Comparison of ENCODE assay signal across 15 cellular contexts in genomic region chr4:2847297-2847871, GRCh38. TPM values are rescaled to one million over a fixed set of nuclear protein-coding genes. Genes with fewer than 3 reads are reported as not detected.
DNase-seq lines count a peak whose midpoint lies in the region; ATAC-seq and TF ChIP-seq lines count a peak whose summit lies in the region.
"Had no signal": no experiment of that assay in that cellular context is flagged by ENCODE, and none has a peak within 500 bp of the region (broad histone marks: within the 10 kb centered on the region; RNA-seq: fewer than 3 reads in every experiment).

No MANE protein-coding gene starts in this region.

- no peaks in the 10 kb centered on the region for H3K27me3 ChIP-seq in spleen (replicated peaks in 1 of 7)
- H3K27me3 ChIP-seq: adrenal gland, colonic mucosa had no signal

- peak overlapping the region; percentile 68 for H3K27ac Mint-ChIP-seq in activated CD4-positive, alpha-beta T cell treated with anti-CD3 and anti-CD28 coated beads for 36 hours
- H3K27ac Mint-ChIP-seq in effector memory CD8-positive, alpha-beta T cell, result peak overlapping the region; percentile 66 to 75
- no peak overlapping the region for H3K27ac Mint-ChIP-seq in activated CD4-positive, alpha-beta T cell treated with anti-CD3 and anti-CD28 coated beads, Interleukin-2, amount 10 ng/mL, durations not matched to agents 7 days and 5 days

- H3K9me3 Mint-ChIP-seq in activated CD4-positive, alpha-beta T cell treated with anti-CD3 and anti-CD28 coated beads for 36 hours (ENCODE audit: low read depth), result no peaks in the 10 kb centered on the region
- no peaks in the 10 kb centered on the region for H3K9me3 Mint-ChIP-seq in effector memory CD8-positive, alpha-beta T cell
- no peaks in the 10 kb centered on the region for H3K9me3 Mint-ChIP-seq in activated CD4-positive, alpha-beta T cell treated with anti-CD3 and anti-CD28 coated beads, Interleukin-2, amount 10 ng/mL, durations not matched to agents 7 days and 5 days

- H3K4me1 ChIP-seq in HEK293 (ENCODE audit: control insufficient read depth, insufficient read depth, low read length), result no peaks in the 10 kb centered on the region
- H3K4me1 ChIP-seq in spleen, result peaks cover 62 to 92% (median 84%) of the 10 kb centered on the region in 6 donors

- H3K27ac ChIP-seq in HEK293 (ENCODE audit: extremely low read depth, low read depth, low read length) (no peak overlapping the region), spleen (peak overlapping the region in 6 of 8 donors; percentile 4 to 76 (median 48))
- H3K27ac ChIP-seq: A549, colonic mucosa had no signal

- DNase-seq in activated CD4-positive, alpha-beta T cell treated with anti-CD3 and anti-CD28 coated beads for 36 hours, result no peak
- no peak for DNase-seq in activated CD4-positive, alpha-beta T cell treated with anti-CD3 and anti-CD28 coated beads, Interleukin-2, amount 50 U/mL, for 1 hour
- no peak for DNase-seq in effector memory CD8-positive, alpha-beta T cell
- DNase-seq in spleen, result peak; percentile 59
- no peak for DNase-seq in effector CD4-positive, alpha-beta T cell
- DNase-seq in amygdala (lab: John Stamatoyannopoulos, UW), result no peak
- DNase-seq in activated CD4-positive, alpha-beta T cell treated with anti-CD3 and anti-CD28 coated beads, Interleukin-2, amount 10 ng/mL, durations not matched to agents 7 days and 5 days, result no peak
- DNase-seq: colonic mucosa; NCI-H2029 treated with DMSO at 0.1 percent for 48 hours; SIG-M5; stimulated activated CD4-positive, alpha-beta T cell treated with anti-CD3 and anti-CD28 coated beads, Interleukin-2, amount 100 ng/mL, for 48 hours had no signal

- TF ChIP-seq CTCF in HEK293 (tag by site-specific recombination; IDR thresholded peaks at IDR 0.05), result no peak
- no peak for TF ChIP-seq CTCF in spleen (IDR thresholded peaks at IDR 0.05 in 8 of 11, conservative IDR thresholded peaks at IDR 0.05 in 3 of 11)

- CTCF ChIA-PET in activated CD4-positive, alpha-beta T cell treated with anti-CD3 and anti-CD28 coated beads for 36 hours (lab: Charles Lee), result interaction anchor here (0.6 kb wide), 1 partner anchor 41 kb away, joined by 3 read pairs; no protein-coding TSS in a partner anchor
- CTCF ChIA-PET in HEK293 (lab: Yijun Ruan, JAX), result interaction anchor here (0.6 kb wide), 1 partner anchor 130 kb away, joined by 3 read pairs; no protein-coding TSS in a partner anchor
- CTCF ChIA-PET in activated CD4-positive, alpha-beta T cell treated with anti-CD3 and anti-CD28 coated beads, Interleukin-2, amount 10 ng/mL, durations not matched to agents 7 days and 5 days (lab: Charles Lee), result interaction anchor here (0.7 kb wide), 1 partner anchor 16 kb away, joined by 3 read pairs; no protein-coding TSS in a partner anchor

- TF ChIP-seq POLR2A in spleen (IDR thresholded peaks at IDR 0.05), result no peak

- H3K4me3 ChIP-seq in HEK293 (ENCODE audit: low read depth, low read length), result no peak overlapping the region
- peak overlapping the region in 1 of 8 donors; percentile 29 for H3K4me3 ChIP-seq in spleen
- H3K4me3 ChIP-seq: A549, adrenal gland, colonic mucosa had no signal

- intact Hi-C loops in activated CD4-positive, alpha-beta T cell treated with anti-CD3 and anti-CD28 coated beads for 36 hours (cut with DNase I, micrococcal nuclease), result loop anchor here in 1 of 2 experiments (5.0 kb wide), 2 partner anchors 90 to 115 kb away; partner anchors contain the start of genes GRK4 and NOP14
- intact Hi-C loops in spleen (cut with DNase I; ENCODE audit: low total_unique reads), result no loop called here

- no peaks in the 10 kb centered on the region for H3K9me3 ChIP-seq in HEK293 (ENCODE audit: control insufficient read depth, insufficient read depth, low read depth, low read length)
- no peaks in the 10 kb centered on the region for H3K9me3 ChIP-seq in spleen
- H3K9me3 ChIP-seq: A549, adrenal gland, colonic mucosa had no signal

- peaks cover 8% of the 10 kb centered on the region for H3K36me3 Mint-ChIP-seq in activated CD4-positive, alpha-beta T cell treated with anti-CD3 and anti-CD28 coated beads for 36 hours (ENCODE audit: low read depth)
- H3K36me3 Mint-ChIP-seq in effector memory CD8-positive, alpha-beta T cell (ENCODE audit: insufficient read depth), result peaks cover 25% of the 10 kb centered on the region
- H3K36me3 Mint-ChIP-seq in activated CD4-positive, alpha-beta T cell treated with anti-CD3 and anti-CD28 coated beads, Interleukin-2, amount 10 ng/mL, durations not matched to agents 7 days and 5 days (ENCODE audit: low read depth), result peaks cover 18% of the 10 kb centered on the region

- no peaks in the 10 kb centered on the region for H3K27me3 Mint-ChIP-seq in activated CD4-positive, alpha-beta T cell treated with anti-CD3 and anti-CD28 coated beads for 36 hours
- no peaks in the 10 kb centered on the region for H3K27me3 Mint-ChIP-seq in effector memory CD8-positive, alpha-beta T cell
- H3K27me3 Mint-ChIP-seq in activated CD4-positive, alpha-beta T cell treated with anti-CD3 and anti-CD28 coated beads, Interleukin-2, amount 10 ng/mL, durations not matched to agents 7 days and 5 days, result no peaks in the 10 kb centered on the region

- H3K36me3 ChIP-seq in HEK293 (ENCODE audit: control insufficient read depth in 2 of 2, insufficient read depth in 1 of 2, low read length in 2 of 2) (no peaks in the 10 kb centered on the region), spleen (no peaks in the 10 kb centered on the region)
- H3K36me3 ChIP-seq: adrenal gland, colonic mucosa had no signal

- WGBS in spleen, 5 donors, result 67 to 70% (median 68%) methylated on average over 11 of the region's 11 CpGs

- POLR2A ChIA-PET in activated CD4-positive, alpha-beta T cell treated with anti-CD3 and anti-CD28 coated beads for 36 hours (lab: Charles Lee), result no interaction called here
- POLR2A ChIA-PET in HEK293 (lab: Yijun Ruan, JAX), result no interaction called here
- POLR2A ChIA-PET in activated CD4-positive, alpha-beta T cell treated with anti-CD3 and anti-CD28 coated beads, Interleukin-2, amount 10 ng/mL, durations not matched to agents 7 days and 5 days (lab: Charles Lee), result no interaction called here

- no peak overlapping the region for H3K4me3 Mint-ChIP-seq in activated CD4-positive, alpha-beta T cell treated with anti-CD3 and anti-CD28 coated beads for 36 hours
- peak overlapping the region in 1 of 2 donors; percentile 45 for H3K4me3 Mint-ChIP-seq in effector memory CD8-positive, alpha-beta T cell
- no peak overlapping the region for H3K4me3 Mint-ChIP-seq in activated CD4-positive, alpha-beta T cell treated with anti-CD3 and anti-CD28 coated beads, Interleukin-2, amount 10 ng/mL, durations not matched to agents 7 days and 5 days

- no peak for ATAC-seq in activated CD4-positive, alpha-beta T cell treated with anti-CD3 and anti-CD28 coated beads for 36 hours
- ATAC-seq in effector memory CD8-positive, alpha-beta T cell (replicated peaks), result no peak
- ATAC-seq: A549, HCT116 had no signal

- peaks cover 78% of the 10 kb centered on the region for H3K4me1 Mint-ChIP-seq in activated CD4-positive, alpha-beta T cell treated with anti-CD3 and anti-CD28 coated beads for 36 hours
- H3K4me1 Mint-ChIP-seq in effector memory CD8-positive, alpha-beta T cell (ENCODE audit: low read depth in 2 of 2), result peaks cover 60 to 65% of the 10 kb centered on the region in 2 donors
- peaks cover 66% of the 10 kb centered on the region for H3K4me1 Mint-ChIP-seq in activated CD4-positive, alpha-beta T cell treated with anti-CD3 and anti-CD28 coated beads, Interleukin-2, amount 10 ng/mL, durations not matched to agents 7 days and 5 days

TF ChIP-seq in HEK293, 187 proteins besides CTCF, POLR2A, EP300 and RAD21 (continues in another document):
- no peak for TF ChIP-seq ZNF704 (tag by site-specific recombination; IDR thresholded peaks at IDR 0.05)
- no peak for TF ChIP-seq ZNF785 (tag by site-specific recombination; IDR thresholded peaks at IDR 0.05)
- TF ChIP-seq ZNF114 (tag by site-specific recombination; IDR thresholded peaks at IDR 0.05), result no peak
- TF ChIP-seq GFI1B (tag by site-specific recombination; IDR thresholded peaks at IDR 0.05), result no peak
- TF ChIP-seq ZBTB49 (tag by site-specific recombination; IDR thresholded peaks at IDR 0.05; ENCODE audit: low read depth), result no peak
- TF ChIP-seq TRIM28 (IDR thresholded peaks at IDR 0.05; ENCODE audit: borderline replicate concordance, low read length), result no peak

RNA-seq across cellular contexts. Expression of gene ADD1, which starts 3.7 kb away (rescaled TPM):
- 100 to 1,000 TPM; 196 to 206 TPM for total RNA-seq in activated CD4-positive, alpha-beta T cell treated with anti-CD3 and anti-CD28 coated beads for 36 hours
- total RNA-seq in spleen, result 100 to 1,000 TPM; 260 to 348 (median 295) TPM
- polyA plus RNA-seq in spleen, result 100 to 1,000 TPM; 175 to 224 (median 194) TPM
- 100 to 1,000 TPM; 264 to 266 TPM for total RNA-seq in activated CD4-positive, alpha-beta T cell treated with anti-CD3 and anti-CD28 coated beads, Interleukin-2, amount 10 ng/mL, durations not matched to agents 7 days and 5 days

RNA-seq across cellular contexts. Expression of gene SH3BP2, which starts 54.5 kb away (rescaled TPM):
- total RNA-seq in activated CD4-positive, alpha-beta T cell treated with anti-CD3 and anti-CD28 coated beads for 36 hours, result 10 to 100 TPM; 63.3 to 68.3 TPM
- 100 to 1,000 TPM; 150 to 295 (median 265) TPM for total RNA-seq in spleen
- polyA plus RNA-seq in spleen, result 100 to 1,000 TPM in 1 of 3 donors, 10 to 100 TPM in 2; 42.0 to 138 (median 43.5) TPM
- total RNA-seq in activated CD4-positive, alpha-beta T cell treated with anti-CD3 and anti-CD28 coated beads, Interleukin-2, amount 10 ng/mL, durations not matched to agents 7 days and 5 days, result 10 to 100 TPM; 69.3 to 78.2 TPM
